In the genomic region with DNA sequence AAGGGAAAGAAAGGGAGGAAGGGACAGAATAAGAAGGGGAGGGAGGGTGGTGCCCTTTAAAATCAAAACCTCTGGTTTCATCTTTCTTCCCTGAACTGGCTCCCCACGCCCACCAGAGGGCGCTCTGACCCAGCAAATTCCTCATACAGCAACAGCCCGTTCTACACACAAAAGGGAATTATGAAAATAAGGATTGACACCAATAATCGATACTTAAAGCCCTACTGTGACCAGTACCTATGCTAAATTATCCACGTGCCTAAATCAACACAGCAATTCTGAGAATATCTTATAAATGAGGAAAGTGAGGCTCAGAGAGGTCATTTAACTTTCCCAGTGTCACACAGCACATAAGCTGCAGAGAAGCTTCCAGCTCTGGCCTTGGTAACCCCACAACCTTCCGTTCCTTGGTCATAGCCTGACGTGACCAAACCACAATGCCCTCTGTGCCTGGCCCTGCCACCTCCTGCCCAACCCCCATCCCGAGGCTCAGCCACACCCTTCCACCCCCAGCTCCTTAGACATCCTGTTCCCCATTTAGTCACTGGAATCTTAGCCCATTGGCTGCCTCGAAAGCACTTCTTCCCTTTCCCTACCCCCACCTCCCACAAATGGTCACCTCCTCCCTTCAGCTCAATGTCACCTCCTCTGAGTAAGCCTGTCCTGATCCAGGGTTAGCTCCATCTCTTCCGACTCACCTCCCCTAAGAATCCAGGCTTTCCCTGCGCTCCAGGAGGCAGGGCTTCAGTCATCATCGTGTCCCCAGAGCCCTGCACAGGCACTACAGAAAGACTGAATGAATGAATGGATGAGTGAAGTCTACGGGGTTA, we compare ENCODE assay signal across 8 cellular contexts. TPM values are rescaled to one million over a fixed set of nuclear protein-coding genes. Genes with fewer than 3 reads are reported as not detected.
DNase-seq lines count a peak whose midpoint lies in the region; ATAC-seq and TF ChIP-seq lines count a peak whose summit lies in the region.

No MANE protein-coding gene starts in this region.

- H3K9ac ChIP-seq in mesendoderm (ENCODE audit: low read length): no peak overlapping the region

- H4K5ac ChIP-seq in mesendoderm (ENCODE audit: low read length): no peak overlapping the region

- H3F3A ChIP-seq in GM23338 (replicated peaks; ENCODE audit: low read depth): no peaks in the 10 kb centered on the region

- H3K79me2 ChIP-seq in GM23338 (replicated peaks; ENCODE audit: insufficient read depth) (no peaks in the 10 kb centered on the region), mesendoderm (ENCODE audit: control insufficient read depth, insufficient read depth, low read length) (no peaks in the 10 kb centered on the region)

- H2AFZ ChIP-seq in GM23338: peak overlapping the region; percentile 87

- no CpG with 5 or more reads among the region's 13 CpGs for WGBS in mesendoderm (ENCODE audit: extremely low coverage, insufficient coverage, low lambda C conversion rate)

- H3K4me3 Mint-ChIP-seq in GM23338: peak overlapping the region; percentile 44; the same call in 2 of the 3 replicates
- H3K4me3 Mint-ChIP-seq in activated CD4-positive, alpha-beta memory T cell treated with anti-CD3 and anti-CD28 coated beads for 36 hours: no peak overlapping the region

- H3K27me3 Mint-ChIP-seq in GM23338 (ENCODE audit: insufficient read depth, low read depth, poor library complexity): peaks cover 16% of the 10 kb centered on the region
- H3K27me3 Mint-ChIP-seq in activated CD4-positive, alpha-beta memory T cell treated with anti-CD3 and anti-CD28 coated beads for 36 hours: peaks cover 2% of the 10 kb centered on the region

- no peaks in the 10 kb centered on the region; the same call in 2 of the 3 replicates for H3K36me3 Mint-ChIP-seq in GM23338 (ENCODE audit: low read depth)
- no peaks in the 10 kb centered on the region for H3K36me3 Mint-ChIP-seq in activated CD4-positive, alpha-beta memory T cell treated with anti-CD3 and anti-CD28 coated beads for 36 hours

- no peaks in the 10 kb centered on the region for H3K36me3 ChIP-seq in GM23338 (ENCODE audit: insufficient read depth)
- H3K36me3 ChIP-seq in mesendoderm (ENCODE audit: control insufficient read depth, insufficient read depth, low read length): no peaks in the 10 kb centered on the region

- CTCF ChIA-PET in activated CD4-positive, alpha-beta memory T cell treated with anti-CD3 and anti-CD28 coated beads for 36 hours (lab: Charles Lee): interaction anchor here (0.7 to 4.7 kb wide), 27 partner anchors 9 to 311 kb away, joined by 3 to 115 read pairs (median 4); a partner anchor contains a TSS

- no peaks in the 10 kb centered on the region for H3K9me2 ChIP-seq in GM23338 (ENCODE audit: insufficient read depth)

- H3K4me2 ChIP-seq in GM23338 (peak overlapping the region; percentile 79), mesendoderm (ENCODE audit: low read length) (no peak overlapping the region)

- no peak overlapping the region for H2BK120ac ChIP-seq in mesendoderm (ENCODE audit: low read depth, low read length)

- H3K4me3 ChIP-seq in AG10803 (ENCODE audit: low read length) (no peak overlapping the region), GM23338 (peak overlapping the region; percentile 40; the same call in 1 of the 2 replicates), mesendoderm (ENCODE audit: low read length) (no peak overlapping the region)

- DNase-seq in AG10803 (ENCODE audit: low read depth) (peak; percentile 52), GM23338 (ENCODE audit: low spot score) (peak; percentile 78), NCI-H748 (lab: John Stamatoyannopoulos, UW; ENCODE audit: unreplicated experiment) (peak; percentile 59), ecto neural progenitor cell (ENCODE audit: low spot score) (peak; percentile 82), mesendoderm (peak; percentile 72)
- DNase-seq in activated CD4-positive, alpha-beta memory T cell treated with anti-CD3 and anti-CD28 coated beads for 36 hours: peak; percentile 82
- DNase-seq in stimulated activated CD8-positive, alpha-beta memory T cell treated with anti-CD3 and anti-CD28 coated beads, Interleukin-4, amount 100 ng/mL, for 4 hours (ENCODE audit: low read depth in 2 of 2, low spot score in 1 of 2): peak; percentile 42 to 62

- peaks cover 19% of the 10 kb centered on the region for H3K4me1 ChIP-seq in GM23338 (ENCODE audit: insufficient read depth)
- H3K4me1 ChIP-seq in mesendoderm (ENCODE audit: control insufficient read depth, low read depth, low read length): no peaks in the 10 kb centered on the region

- peak; percentile 94 for TF ChIP-seq CTCF in AG10803 (conservative IDR thresholded peaks at IDR 0.05; ENCODE audit: low read length)
- TF ChIP-seq CTCF in GM23338 (conservative IDR thresholded peaks at IDR 0.05; ENCODE audit: low read depth in 2 of 2): peak; percentile 93 to 96

- no peak overlapping the region for H2BK5ac ChIP-seq in mesendoderm (ENCODE audit: low read length)

- H3K4ac ChIP-seq in mesendoderm (ENCODE audit: low read depth, low read length): no peak overlapping the region

- intact Hi-C loops in activated CD4-positive, alpha-beta memory T cell treated with anti-CD3 and anti-CD28 coated beads for 36 hours (cut with micrococcal nuclease): loop anchor here (1.0 to 10.0 kb wide), 4 partner anchors 12 to 215 kb away; a partner anchor contains a TSS

- H3K79me1 ChIP-seq in mesendoderm (ENCODE audit: low read length): no peaks in the 10 kb centered on the region

- peaks cover 26% of the 10 kb centered on the region for H3K4me1 Mint-ChIP-seq in GM23338
- H3K4me1 Mint-ChIP-seq in activated CD4-positive, alpha-beta memory T cell treated with anti-CD3 and anti-CD28 coated beads for 36 hours (ENCODE audit: low read depth): peaks cover 14% of the 10 kb centered on the region

- no peak overlapping the region for H4K8ac ChIP-seq in mesendoderm (ENCODE audit: low read depth, low read length)

- H3K27ac ChIP-seq in GM23338 (ENCODE audit: low read depth): no peak overlapping the region
- H3K27ac ChIP-seq in mesendoderm (ENCODE audit: low read depth, low read length): no peak overlapping the region

- peak overlapping the region; percentile 57 for H3K56ac ChIP-seq in mesendoderm (ENCODE audit: low read length)

- ATAC-seq in GM23338 (peak; percentile 65), GM19035 (IDR thresholded peaks at IDR 0.05; ENCODE audit: unreplicated experiment) (no peak)

- H3K18ac ChIP-seq in mesendoderm (ENCODE audit: low read length): no peak overlapping the region

- no peak overlapping the region for H2BK15ac ChIP-seq in mesendoderm (replicated peaks; ENCODE audit: low read depth)

- H3K9me3 Mint-ChIP-seq in GM23338: 0 out of 3 replicates have a peak, but pooled peaks cover 3% of the 10 kb centered on the region
- H3K9me3 Mint-ChIP-seq in activated CD4-positive, alpha-beta memory T cell treated with anti-CD3 and anti-CD28 coated beads for 36 hours: peaks cover 8% of the 10 kb centered on the region

- H4K20me1 ChIP-seq in GM23338 (replicated peaks; ENCODE audit: insufficient read depth): no peaks in the 10 kb centered on the region

- peak overlapping the region; percentile 46; the same call in 1 of the 2 replicates for H3K27ac Mint-ChIP-seq in GM23338
- H3K27ac Mint-ChIP-seq in activated CD4-positive, alpha-beta memory T cell treated with anti-CD3 and anti-CD28 coated beads for 36 hours: peak overlapping the region; percentile 42

- POLR2A ChIA-PET in activated CD4-positive, alpha-beta memory T cell treated with anti-CD3 and anti-CD28 coated beads for 36 hours (lab: Charles Lee): interaction anchor here (0.6 kb wide), 1 partner anchor 263 kb away, joined by 3 read pairs; no protein-coding TSS in a partner anchor

- H3K27me3 ChIP-seq in GM23338 (ENCODE audit: insufficient read depth) (no peaks in the 10 kb centered on the region), mesendoderm (ENCODE audit: insufficient read depth, low read length, poor library complexity) (no peaks in the 10 kb centered on the region)

- H3K23ac ChIP-seq in mesendoderm (ENCODE audit: low read length): no peak overlapping the region

- H2AK5ac ChIP-seq in mesendoderm (ENCODE audit: low read length): no peak overlapping the region

TF ChIP-seq in GM23338, 12 proteins besides CTCF, POLR2A, EP300 and RAD21 (continues in another document):
- TF ChIP-seq STAT1 (IDR thresholded peaks at IDR 0.05; ENCODE audit: unreplicated experiment) (no peak), CREB1 (CRISPR knock-in tag; IDR thresholded peaks at IDR 0.05; ENCODE audit: low read depth) (no peak)
- TF ChIP-seq, protein P1, sequence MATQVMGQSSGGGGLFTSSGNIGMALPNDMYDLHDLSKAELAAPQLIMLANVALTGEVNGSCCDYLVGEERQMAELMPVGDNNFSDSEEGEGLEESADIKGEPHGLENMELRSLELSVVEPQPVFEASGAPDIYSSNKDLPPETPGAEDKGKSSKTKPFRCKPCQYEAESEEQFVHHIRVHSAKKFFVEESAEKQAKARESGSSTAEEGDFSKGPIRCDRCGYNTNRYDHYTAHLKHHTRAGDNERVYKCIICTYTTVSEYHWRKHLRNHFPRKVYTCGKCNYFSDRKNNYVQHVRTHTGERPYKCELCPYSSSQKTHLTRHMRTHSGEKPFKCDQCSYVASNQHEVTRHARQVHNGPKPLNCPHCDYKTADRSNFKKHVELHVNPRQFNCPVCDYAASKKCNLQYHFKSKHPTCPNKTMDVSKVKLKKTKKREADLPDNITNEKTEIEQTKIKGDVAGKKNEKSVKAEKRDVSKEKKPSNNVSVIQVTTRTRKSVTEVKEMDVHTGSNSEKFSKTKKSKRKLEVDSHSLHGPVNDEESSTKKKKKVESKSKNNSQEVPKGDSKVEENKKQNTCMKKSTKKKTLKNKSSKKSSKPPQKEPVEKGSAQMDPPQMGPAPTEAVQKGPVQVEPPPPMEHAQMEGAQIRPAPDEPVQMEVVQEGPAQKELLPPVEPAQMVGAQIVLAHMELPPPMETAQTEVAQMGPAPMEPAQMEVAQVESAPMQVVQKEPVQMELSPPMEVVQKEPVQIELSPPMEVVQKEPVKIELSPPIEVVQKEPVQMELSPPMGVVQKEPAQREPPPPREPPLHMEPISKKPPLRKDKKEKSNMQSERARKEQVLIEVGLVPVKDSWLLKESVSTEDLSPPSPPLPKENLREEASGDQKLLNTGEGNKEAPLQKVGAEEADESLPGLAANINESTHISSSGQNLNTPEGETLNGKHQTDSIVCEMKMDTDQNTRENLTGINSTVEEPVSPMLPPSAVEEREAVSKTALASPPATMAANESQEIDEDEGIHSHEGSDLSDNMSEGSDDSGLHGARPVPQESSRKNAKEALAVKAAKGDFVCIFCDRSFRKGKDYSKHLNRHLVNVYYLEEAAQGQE (IDR thresholded peaks at IDR 0.05; ENCODE audit: unreplicated experiment): no peak

RNA-seq across cellular contexts. Expression of a gene that starts 34.2 kb away (rescaled TPM):
- 1.6 and 1.7 TPM in 2 replicates for total RNA-seq in GM23338 (2014; rRNA removed; shearing (Covaris generic))
- 0.44 and 0.80 TPM in 2 replicates for polyA plus RNA-seq in GM23338 (2016; fragmentation: Nextera tagmentation; extraction: Ambion mirVana)
- under 1 TPM; 0.05 to 0.07 TPM for total RNA-seq in activated CD4-positive, alpha-beta memory T cell treated with anti-CD3 and anti-CD28 coated beads for 36 hours
- 0.10 TPM for polyA plus RNA-seq in mesendoderm (2013, experiment 1 of 2)
- polyA plus RNA-seq in mesendoderm (2013, experiment 2 of 2): 0.15 TPM

RNA-seq across cellular contexts. Expression of a gene that starts 58.5 kb away (rescaled TPM):
- 17.8 and 19.6 TPM in 2 replicates for total RNA-seq in GM23338 (2014; rRNA removed; shearing (Covaris generic))
- polyA plus RNA-seq in GM23338 (2016; fragmentation: Nextera tagmentation; extraction: Ambion mirVana): 21.7 and 28.0 TPM in 2 replicates
- total RNA-seq in activated CD4-positive, alpha-beta memory T cell treated with anti-CD3 and anti-CD28 coated beads for 36 hours: under 1 TPM; 0.17 to 0.44 TPM
- polyA plus RNA-seq in mesendoderm (2013, experiment 1 of 2): 12.5 TPM
- polyA plus RNA-seq in mesendoderm (2013, experiment 2 of 2): 13.0 TPM

Comparison
In these comparisons a context has a peak if more than half of its experiments do, and no peak if none do; other contexts are left out.
1. RNA of a gene that starts 58.5 kb away (total RNA-seq): 17.8 to 19.6 TPM in GM23338; 0.17 to 0.44 TPM in activated CD4-positive, alpha-beta memory T cell treated with anti-CD3 and anti-CD28 coated beads for 36 hours; every median in the first group is over 10 times any median in the second.
2. Peak in every context shown above with its lines, with median percentiles within 50 percentile points of each other: DNase-seq.